Comparison of ENCODE assay signal across 9 cellular contexts in the genomic region with DNA sequence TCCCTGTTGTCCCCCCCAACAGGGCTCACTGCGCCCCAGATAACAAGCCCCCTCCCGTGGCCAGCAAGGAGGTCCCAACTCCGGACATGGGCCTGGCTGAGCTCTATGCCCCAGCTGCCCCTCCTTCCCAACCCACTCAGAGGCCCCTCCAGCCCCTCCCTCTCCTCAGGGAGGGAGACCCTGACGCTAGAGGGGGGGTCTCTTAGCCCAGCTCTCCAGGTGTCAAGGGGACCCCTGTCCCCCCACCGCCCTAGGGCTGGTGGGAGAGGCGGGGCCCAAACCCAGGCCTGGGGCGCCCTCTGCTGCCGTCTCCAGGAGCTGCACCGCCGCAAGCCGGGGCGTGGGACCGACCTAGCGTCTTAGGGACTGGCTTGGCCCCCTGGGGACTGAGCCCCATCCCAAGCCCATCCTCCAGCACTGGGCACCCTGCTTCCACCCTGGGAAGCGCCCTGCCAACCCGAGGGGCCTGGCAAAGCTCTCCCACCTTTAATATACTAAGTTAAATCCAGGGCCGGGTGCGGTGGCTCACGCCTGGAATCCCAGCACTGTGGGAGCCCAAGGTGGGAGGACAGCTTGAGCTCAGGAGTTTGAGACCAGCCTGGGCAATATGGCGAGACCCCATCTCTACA. TPM values are rescaled to one million over a fixed set of nuclear protein-coding genes. Genes with fewer than 3 reads are reported as not detected.
A peak's percentile ranks its signal among the peaks of the same experiment; 100 is the strongest.
DNase-seq lines count a peak whose midpoint lies in the region; ATAC-seq and TF ChIP-seq lines count a peak whose summit lies in the region.
"Had no signal": no experiment of that assay in that cellular context is flagged by ENCODE, and none has a peak within 500 bp of the region (broad histone marks: within the 10 kb centered on the region; RNA-seq: fewer than 3 reads in every experiment).

No MANE protein-coding gene starts in this region.

- peaks cover under 1 to 19% (median 13%) of the 10 kb centered on the region in 9 donors for H3K4me1 ChIP-seq in heart right ventricle

- H3K4me3 ChIP-seq in heart right ventricle: no peak overlapping the region

- no peaks in the 10 kb centered on the region for H3K9me3 ChIP-seq in heart right ventricle

- 12% methylated on average over 20 of the region's 20 CpGs for WGBS in heart right ventricle, 2 donors

- peak; percentile 77 to 96 (median 90) for TF ChIP-seq CTCF in heart right ventricle (IDR thresholded peaks at IDR 0.05)

- no peaks in the 10 kb centered on the region for H3K36me3 ChIP-seq in heart right ventricle

- peak; percentile 46 to 77 (median 65) for ATAC-seq in heart right ventricle
- ATAC-seq in HG03159 (IDR thresholded peaks at IDR 0.05; ENCODE audit: unreplicated experiment): no peak

- intact Hi-C loops in heart right ventricle (cut with DNase I): loop anchor here in 1 of 10 donors (1.0 kb wide), 1 partner anchor 80 kb away; no protein-coding TSS in a partner anchor

- H3K27me3 ChIP-seq in heart right ventricle: peaks cover 21 to 70% (median 54%) of the 10 kb centered on the region in 7 donors

- no peak overlapping the region for H3K27ac ChIP-seq in heart right ventricle

- peak; percentile 33 for DNase-seq in NCI-H748 (lab: John Stamatoyannopoulos, UW; ENCODE audit: unreplicated experiment)
- no peak for DNase-seq in NCI-H748 treated with DMSO at 0.1 percent for 48 hours (lab: John Stamatoyannopoulos, UW)
- peak; percentile 64 for DNase-seq in RPMI8226
- DNase-seq in activated naive CD4-positive, alpha-beta T cell (lab: John Stamatoyannopoulos, UW): peak; percentile 37 to 69 (median 64)
- peak in 1 of 2 donors; percentile 68 for DNase-seq in heart right ventricle
- DNase-seq in stimulated activated CD4-positive, alpha-beta T cell treated with anti-CD3 and anti-CD28 coated beads, Interleukin-15, amount 100 ng/mL, for 1 hour (ENCODE audit: low read depth in 1 of 2, low spot score in 1 of 2): peak; percentile 54 to 64
- DNase-seq in cortex of kidney (lab: John Stamatoyannopoulos, UW): no peak

RNA-seq across cellular contexts. Expression of gene GRIN3B, which starts 1.4 kb away (rescaled TPM):
- total RNA-seq in heart right ventricle: under 1 TPM in 3 of 10 donors, not detected in 7; 0.08 to 0.10 (median 0.09) TPM
- under 1 TPM in 1 of 2 donors, not detected in 1; 0.01 TPM for polyA plus RNA-seq in heart right ventricle

RNA-seq across cellular contexts. Expression of gene WDR18, which starts 17.5 kb away (rescaled TPM):
- total RNA-seq in heart right ventricle: 10 to 100 TPM; 17.3 to 25.0 (median 20.3) TPM
- 10 to 100 TPM; 44.0 to 66.4 TPM for polyA plus RNA-seq in heart right ventricle

RNA-seq across cellular contexts. Expression of gene TMEM259, which starts 19.3 kb away (rescaled TPM):
- 100 to 1,000 TPM in 8 of 10 donors, 10 to 100 TPM in 2; 94.3 to 141 (median 111) TPM for total RNA-seq in heart right ventricle
- 100 to 1,000 TPM; 144 to 289 TPM for polyA plus RNA-seq in heart right ventricle

RNA-seq across cellular contexts. Expression of gene RNU6-2, which starts 19.7 kb away (rescaled TPM):
- not detected for total RNA-seq in heart right ventricle
- polyA plus RNA-seq in heart right ventricle: not detected
- polyA plus RNA-seq: esophagus had no signal

RNA-seq across cellular contexts. Expression of gene CNN2, which starts 24.8 kb away (rescaled TPM):
- 100 to 1,000 TPM in 2 of 10 donors, 10 to 100 TPM in 8; 33.0 to 117 (median 63.5) TPM for total RNA-seq in heart right ventricle
- 10 to 100 TPM; 49.0 to 61.2 TPM for polyA plus RNA-seq in heart right ventricle

Comparison
In these comparisons a context has a peak if more than half of its experiments do, and no peak if none do; other contexts are left out.
1. DNase-seq: peak in NCI-H748 (single experiment), RPMI8226 (single experiment), activated naive CD4-positive, alpha-beta T cell (4 of 4) and stimulated activated CD4-positive, alpha-beta T cell treated with anti-CD3 and anti-CD28 coated beads, Interleukin-15, amount 100 ng/mL, for 1 hour (2 of 2); none in NCI-H748 treated with DMSO at 0.1 percent for 48 hours (single experiment) and cortex of kidney (single experiment).